Comparison of ENCODE assay signal across 9 cellular contexts in the genomic region with DNA sequence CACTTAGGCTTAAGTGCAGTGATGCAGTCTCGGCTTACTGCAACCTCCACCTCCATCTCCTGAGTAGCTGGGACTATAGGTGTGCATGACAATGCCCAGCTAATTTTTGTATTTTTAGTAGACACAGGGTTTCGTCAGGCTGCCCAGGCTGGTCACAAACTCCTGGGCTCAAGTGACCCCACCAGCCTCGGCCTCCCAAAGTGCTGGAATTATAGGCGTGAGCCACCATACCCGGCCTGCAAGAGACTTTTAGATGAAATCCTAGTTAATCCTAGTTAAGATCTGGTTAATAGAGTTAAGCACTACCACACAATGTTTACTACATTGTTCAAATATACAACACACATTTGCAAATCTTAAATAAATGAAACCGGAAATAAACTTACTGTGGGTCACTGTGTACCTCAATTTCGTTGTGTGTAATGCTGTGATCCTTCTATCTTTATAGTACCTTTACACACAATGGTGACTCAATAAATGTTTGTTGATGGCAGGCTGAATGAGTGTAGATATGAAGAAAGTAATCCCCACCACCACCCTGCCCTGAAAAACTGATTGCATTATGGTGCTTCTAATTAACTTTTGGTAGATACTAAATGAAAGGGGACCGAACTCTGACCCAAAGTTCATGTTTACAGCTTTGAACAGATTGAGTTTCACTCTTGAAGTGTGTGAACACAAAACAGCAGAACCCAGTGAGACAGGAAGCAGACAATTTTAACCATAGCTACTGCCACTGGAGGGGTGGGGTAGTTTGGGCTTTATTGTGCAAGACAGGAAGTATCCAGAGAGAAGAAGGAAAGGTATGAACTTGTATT.
DNase-seq lines count a peak whose midpoint lies in the region; TF ChIP-seq lines count a peak whose summit lies in the region.
"Had no signal": no experiment of that assay in that cellular context is flagged by ENCODE, and none has a peak within 500 bp of the region (broad histone marks: within the 10 kb centered on the region; RNA-seq: fewer than 3 reads in every experiment).

No MANE protein-coding gene starts in this region.

- intact Hi-C loops in esophagus squamous epithelium (cut with DNase I): no loop called here

- H3K4me1 ChIP-seq in esophagus squamous epithelium (peaks cover 14 to 47% (median 27%) of the 10 kb centered on the region in 3 donors), smooth muscle cell (ENCODE audit: low read depth) (peaks cover 24% of the 10 kb centered on the region)

- H3K4me2 ChIP-seq in smooth muscle cell: no peak overlapping the region

- H3K27me3 ChIP-seq in esophagus squamous epithelium (no peaks in the 10 kb centered on the region), smooth muscle cell (ENCODE audit: low read depth) (no peaks in the 10 kb centered on the region)

- DNase-seq in SIG-M5 treated with dmso at 0.1 percent for 504 hours (lab: John Stamatoyannopoulos, UW; ENCODE audit: unreplicated experiment) (peak; percentile 74), SIG-M5 (lab: John Stamatoyannopoulos, UW) (no peak), HCEC 1CT (peak; percentile 57), LHCN-M2 (ENCODE audit: low read depth) (peak; percentile 53), esophagus squamous epithelium (lab: John Stamatoyannopoulos, UW) (peak; percentile 5), smooth muscle cell (lab: John Stamatoyannopoulos, UW; ENCODE audit: unreplicated experiment) (no peak), SHP77 treated with DMSO at 0.1 percent for 48 hours (lab: John Stamatoyannopoulos, UW) (no peak)
- DNase-seq in activated CD4-positive, alpha-beta T cell treated with anti-CD3 and anti-CD28 coated beads for 4 hours: peak; percentile 51 to 57

- TF ChIP-seq CTCF in esophagus squamous epithelium (IDR thresholded peaks at IDR 0.05) (no peak), smooth muscle cell (IDR thresholded peaks at IDR 0.05; ENCODE audit: borderline replicate concordance, insufficient read depth, poor library complexity, severe bottlenecking) (no peak)

- no peaks in the 10 kb centered on the region for H4K20me1 ChIP-seq in smooth muscle cell (ENCODE audit: low read depth)

- H3K9me3 ChIP-seq in esophagus squamous epithelium (no peaks in the 10 kb centered on the region), smooth muscle cell (replicated peaks; ENCODE audit: low read depth) (no peaks in the 10 kb centered on the region)

- H3K79me2 ChIP-seq in smooth muscle cell (ENCODE audit: low read depth): no peaks in the 10 kb centered on the region

- H3K36me3 ChIP-seq in esophagus squamous epithelium (no peaks in the 10 kb centered on the region), smooth muscle cell (ENCODE audit: low read depth) (no peaks in the 10 kb centered on the region)

- H3K9ac ChIP-seq in smooth muscle cell (ENCODE audit: low read depth): no peak overlapping the region

- WGBS in esophagus squamous epithelium, 2 donors: 36 to 41% methylated on average over 7 to 8 of the region's 8 CpGs
- WGBS in smooth muscle cell (ENCODE audit: low lambda C conversion rate): 29% methylated on average over 8 of the region's 8 CpGs

- TF ChIP-seq POLR2A in esophagus squamous epithelium (IDR thresholded peaks at IDR 0.05): no peak

- H3K4me3 ChIP-seq in esophagus squamous epithelium: peak overlapping the region in 1 of 4 donors; percentile 15
- H3K4me3 ChIP-seq in smooth muscle cell: no peak overlapping the region

- H3F3A ChIP-seq in smooth muscle cell (ENCODE audit: low read depth): peaks cover 17% of the 10 kb centered on the region

- peak overlapping the region; percentile 65 to 87 (median 85) for H3K27ac ChIP-seq in esophagus squamous epithelium
- H3K27ac ChIP-seq in smooth muscle cell (ENCODE audit: low read depth): peak overlapping the region; percentile 83
- H3K27ac ChIP-seq: C4-2B had no signal

- H2AFZ ChIP-seq in smooth muscle cell (ENCODE audit: low read depth): peak overlapping the region; percentile 55

Comparison
In these comparisons a context has a peak if more than half of its experiments do, and no peak if none do; other contexts are left out.
1. DNase-seq: peak in SIG-M5 treated with dmso at 0.1 percent for 504 hours (single experiment), HCEC 1CT (single experiment), LHCN-M2 (single experiment), activated CD4-positive, alpha-beta T cell treated with anti-CD3 and anti-CD28 coated beads for 4 hours (2 of 2) and esophagus squamous epithelium (single experiment); none in SIG-M5 (single experiment), smooth muscle cell (single experiment) and SHP77 treated with DMSO at 0.1 percent for 48 hours (single experiment).